Comparison of ENCODE assay signal across 9 cellular contexts in the genomic region with DNA sequence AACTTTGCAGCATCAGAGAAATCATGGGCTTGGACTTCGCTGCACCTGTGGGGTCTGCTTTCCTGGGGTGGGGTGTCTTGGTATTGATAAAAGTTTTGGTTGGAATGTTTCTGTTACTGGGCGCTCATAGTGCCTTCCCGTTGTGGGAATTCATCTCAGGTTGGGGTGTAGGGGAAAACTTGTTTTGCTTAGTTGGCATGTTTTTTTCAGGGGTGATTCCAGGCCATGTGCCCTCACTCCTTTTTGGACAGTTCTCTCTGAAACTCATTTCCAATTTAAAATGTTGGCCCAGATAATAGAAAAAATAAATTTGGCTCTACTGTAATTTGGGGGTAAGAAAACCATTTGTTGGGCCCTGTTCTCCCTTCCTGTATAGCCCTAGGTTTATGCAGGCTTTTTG. TPM values are rescaled to one million over a fixed set of nuclear protein-coding genes. Genes with fewer than 3 reads are reported as not detected.
A peak's percentile ranks its signal among the peaks of the same experiment; 100 is the strongest.
DNase-seq lines count a peak whose midpoint lies in the region; ATAC-seq and TF ChIP-seq lines count a peak whose summit lies in the region.
"Had no signal": no experiment of that assay in that cellular context is flagged by ENCODE, and none has a peak within 500 bp of the region (broad histone marks: within the 10 kb centered on the region; RNA-seq: fewer than 3 reads in every experiment).

No MANE protein-coding gene starts in this region.

- DNase-seq in T-helper 1 cell, result no peak
- no peak for DNase-seq in activated CD8-positive, alpha-beta T cell treated with anti-CD3 and anti-CD28 coated beads for 36 hours
- DNase-seq in nucleus accumbens (lab: John Stamatoyannopoulos, UW), result no peak
- no peak for DNase-seq in 8988T
- DNase-seq: OCI-M1 had no signal

- intact Hi-C loops in activated CD8-positive, alpha-beta T cell treated with anti-CD3 and anti-CD28 coated beads for 36 hours (cut with micrococcal nuclease), result loop anchor here (5.0 to 10.0 kb wide), 2 partner anchors 173 to 396 kb away; no protein-coding TSS in a partner anchor

- no peaks in the 10 kb centered on the region for H3K9me3 Mint-ChIP-seq in T-helper 1 cell treated with Interleukin-12 subunit alpha and Interleukin-12 subunit beta and Interleukin-4 antibody, amounts not matched to agents 30 μg/mL and 1 μg/mL, for 36 hours
- H3K9me3 Mint-ChIP-seq in activated CD8-positive, alpha-beta T cell treated with anti-CD3 and anti-CD28 coated beads for 36 hours, result no peaks in the 10 kb centered on the region
- no peaks in the 10 kb centered on the region for H3K9me3 Mint-ChIP-seq in stimulated activated memory B cell treated with anti-CD40 and anti-IgM and Interleukin-4, amounts not matched to agents 10 μg/mL and 1 μg/mL and 100 μg/mL, for 72 hours

- H3K36me3 Mint-ChIP-seq in T-helper 1 cell treated with Interleukin-12 subunit alpha and Interleukin-12 subunit beta and Interleukin-4 antibody, amounts not matched to agents 30 μg/mL and 1 μg/mL, for 36 hours (ENCODE audit: low read depth), result no peaks in the 10 kb centered on the region
- no peaks in the 10 kb centered on the region for H3K36me3 Mint-ChIP-seq in activated CD8-positive, alpha-beta T cell treated with anti-CD3 and anti-CD28 coated beads for 36 hours (ENCODE audit: low read depth)
- no peaks in the 10 kb centered on the region for H3K36me3 Mint-ChIP-seq in stimulated activated memory B cell treated with anti-CD40 and anti-IgM and Interleukin-4, amounts not matched to agents 10 μg/mL and 1 μg/mL and 100 μg/mL, for 72 hours

- POLR2A ChIA-PET in activated CD8-positive, alpha-beta T cell treated with anti-CD3 and anti-CD28 coated beads for 36 hours (lab: Charles Lee), result no interaction called here

- H3K4me3 ChIP-seq in iPS-11a (ENCODE audit: low read depth, low read length), result peak overlapping the region; percentile 60

- ATAC-seq in activated CD8-positive, alpha-beta T cell treated with anti-CD3 and anti-CD28 coated beads for 36 hours, result no peak
- ATAC-seq in stimulated activated memory B cell treated with anti-CD40 and anti-IgM and Interleukin-4, amounts not matched to agents 10 μg/mL and 1 μg/mL and 100 μg/mL, for 72 hours, result no peak
- ATAC-seq in HG02840 (IDR thresholded peaks at IDR 0.05; ENCODE audit: low FRiP score, unreplicated experiment), result no peak

- peaks cover 6% of the 10 kb centered on the region for H3K4me1 Mint-ChIP-seq in T-helper 1 cell treated with Interleukin-12 subunit alpha and Interleukin-12 subunit beta and Interleukin-4 antibody, amounts not matched to agents 30 μg/mL and 1 μg/mL, for 36 hours (ENCODE audit: low read depth)
- H3K4me1 Mint-ChIP-seq in activated CD8-positive, alpha-beta T cell treated with anti-CD3 and anti-CD28 coated beads for 36 hours (ENCODE audit: low read depth), result peaks cover 6% of the 10 kb centered on the region
- peaks cover 10% of the 10 kb centered on the region for H3K4me1 Mint-ChIP-seq in stimulated activated memory B cell treated with anti-CD40 and anti-IgM and Interleukin-4, amounts not matched to agents 10 μg/mL and 1 μg/mL and 100 μg/mL, for 72 hours

- peaks cover 36% of the 10 kb centered on the region for H3K27me3 Mint-ChIP-seq in T-helper 1 cell treated with Interleukin-12 subunit alpha and Interleukin-12 subunit beta and Interleukin-4 antibody, amounts not matched to agents 30 μg/mL and 1 μg/mL, for 36 hours (ENCODE audit: low read depth)
- peaks cover 46% of the 10 kb centered on the region for H3K27me3 Mint-ChIP-seq in activated CD8-positive, alpha-beta T cell treated with anti-CD3 and anti-CD28 coated beads for 36 hours
- H3K27me3 Mint-ChIP-seq in stimulated activated memory B cell treated with anti-CD40 and anti-IgM and Interleukin-4, amounts not matched to agents 10 μg/mL and 1 μg/mL and 100 μg/mL, for 72 hours, result peaks cover 32% of the 10 kb centered on the region

- CTCF ChIA-PET in activated CD8-positive, alpha-beta T cell treated with anti-CD3 and anti-CD28 coated beads for 36 hours (lab: Charles Lee), result no interaction called here

- TF ChIP-seq CTCF in activated CD8-positive, alpha-beta T cell treated with anti-CD3 and anti-CD28 coated beads for 36 hours (IDR thresholded peaks at IDR 0.05), result no peak

- peak overlapping the region; percentile 73 for H3K4me3 Mint-ChIP-seq in T-helper 1 cell treated with Interleukin-12 subunit alpha and Interleukin-12 subunit beta and Interleukin-4 antibody, amounts not matched to agents 30 μg/mL and 1 μg/mL, for 36 hours
- H3K4me3 Mint-ChIP-seq in activated CD8-positive, alpha-beta T cell treated with anti-CD3 and anti-CD28 coated beads for 36 hours, result peak overlapping the region; percentile 43
- peak overlapping the region; percentile 47 for H3K4me3 Mint-ChIP-seq in stimulated activated memory B cell treated with anti-CD40 and anti-IgM and Interleukin-4, amounts not matched to agents 10 μg/mL and 1 μg/mL and 100 μg/mL, for 72 hours

- H3K27ac Mint-ChIP-seq in T-helper 1 cell treated with Interleukin-12 subunit alpha and Interleukin-12 subunit beta and Interleukin-4 antibody, amounts not matched to agents 30 μg/mL and 1 μg/mL, for 36 hours, result no peak overlapping the region
- H3K27ac Mint-ChIP-seq in activated CD8-positive, alpha-beta T cell treated with anti-CD3 and anti-CD28 coated beads for 36 hours, result no peak overlapping the region
- H3K27ac Mint-ChIP-seq in stimulated activated memory B cell treated with anti-CD40 and anti-IgM and Interleukin-4, amounts not matched to agents 10 μg/mL and 1 μg/mL and 100 μg/mL, for 72 hours, result no peak overlapping the region

RNA-seq across cellular contexts. Expression of gene LTBP1, which starts 1.5 kb away (rescaled TPM):
- total RNA-seq in activated CD8-positive, alpha-beta T cell treated with anti-CD3 and anti-CD28 coated beads for 36 hours, result under 1 TPM in 1 of 2 experiments, not detected in 1; 0.18 TPM
